24 cellular contexts compared by ENCODE assay signal in genomic region chr10:106078796-106079576, GRCh38.
DNase-seq lines count a peak whose midpoint lies in the region; ATAC-seq, FAIRE-seq and TF ChIP-seq lines count a peak whose summit lies in the region.
"Had no signal": no experiment of that assay in that cellular context is flagged by ENCODE, and none has a peak within 500 bp of the region (broad histone marks: within the 10 kb centered on the region; RNA-seq: fewer than 3 reads in every experiment).

No MANE protein-coding gene starts in this region.

- H3K9ac ChIP-seq in astrocyte (ENCODE audit: low read length): no peak overlapping the region
- H3K9ac ChIP-seq in HepG2 (ENCODE audit: insufficient read depth, low read depth, low read length): no peak overlapping the region

- BruUV-seq in MCF 10A (replicated peaks; lab: Mats Ljungman, UMichigan): no TSS peak
- no TSS peak for BruUV-seq in HepG2 (replicated peaks; lab: Mats Ljungman, UMichigan)

- intact Hi-C loops in MCF 10A (cut with micrococcal nuclease): no loop called here
- intact Hi-C loops in breast epithelium (cut with DNase I; ENCODE audit: low total_unique reads): no loop called here
- intact Hi-C loops in HepG2 (cut with micrococcal nuclease; ENCODE audit: unreplicated experiment): no loop called here

- H3K27ac Mint-ChIP-seq in MCF 10A (ENCODE audit: low read depth, unreplicated experiment): peak overlapping the region; percentile 50
- H3K27ac Mint-ChIP-seq in astrocyte (ENCODE audit: unreplicated experiment): peak overlapping the region; percentile 44
- H3K27ac Mint-ChIP-seq: activated CD8-positive, alpha-beta T cell treated with anti-CD3 and anti-CD28 coated beads, Interleukin-2, amount 10 ng/mL, durations not matched to agents 7 days and 5 days; CD4-positive, alpha-beta T cell; nephron; T-cell had no signal

- in situ Hi-C loops in HepG2 (cut with HindIII; ENCODE audit: extremely low pct_ligation_motif_present, low pct_unique_long_range_greater_than_20kb): no loop called here

- H3K4me1 ChIP-seq in breast epithelium: no peaks in the 10 kb centered on the region
- no peaks in the 10 kb centered on the region for H3K4me1 ChIP-seq in astrocyte (ENCODE audit: insufficient read depth, low read length)
- H3K4me1 ChIP-seq in HepG2 (ENCODE audit: insufficient read depth, low read length): no peaks in the 10 kb centered on the region
- H3K4me1 ChIP-seq: transverse colon had no signal

- H3K9me3 Mint-ChIP-seq in MCF 10A (ENCODE audit: unreplicated experiment): no peaks in the 10 kb centered on the region
- H3K9me3 Mint-ChIP-seq in astrocyte (ENCODE audit: unreplicated experiment): no peaks in the 10 kb centered on the region
- H3K9me3 Mint-ChIP-seq: nephron had no signal

- no peaks in the 10 kb centered on the region for H3K27me3 Mint-ChIP-seq in MCF 10A (ENCODE audit: insufficient read depth, unreplicated experiment)
- no peaks in the 10 kb centered on the region for H3K27me3 Mint-ChIP-seq in astrocyte (ENCODE audit: low read depth, unreplicated experiment)
- H3K27me3 Mint-ChIP-seq: CD4-positive, alpha-beta T cell; T-cell had no signal

- no peak overlapping the region for H3K4me3 Mint-ChIP-seq in MCF 10A (ENCODE audit: unreplicated experiment)
- H3K4me3 Mint-ChIP-seq in astrocyte (ENCODE audit: unreplicated experiment): no peak overlapping the region
- H3K4me3 Mint-ChIP-seq: activated CD8-positive, alpha-beta T cell treated with anti-CD3 and anti-CD28 coated beads, Interleukin-2, amount 10 ng/mL, durations not matched to agents 7 days and 5 days; CD4-positive, alpha-beta T cell; nephron; T-cell had no signal

- H4K20me1 ChIP-seq in astrocyte (ENCODE audit: insufficient read depth, low read length) (no peaks in the 10 kb centered on the region), HepG2 (ENCODE audit: insufficient read depth, low read length) (no peaks in the 10 kb centered on the region)

- 21% methylated on average over 10 of the region's 10 CpGs for WGBS in HepG2 (ENCODE audit: low lambda C conversion rate)

- H3K4me1 Mint-ChIP-seq in MCF 10A (ENCODE audit: insufficient read depth, unreplicated experiment) (peaks cover 17% of the 10 kb centered on the region), astrocyte (ENCODE audit: low read depth, unreplicated experiment) (peaks cover 24% of the 10 kb centered on the region)
- H3K4me1 Mint-ChIP-seq: nephron, T-cell had no signal

- CTCF ChIA-PET in MCF 10A (lab: Yijun Ruan, JAX) (interaction anchor here (0.7 to 0.9 kb wide), 2 partner anchors 13 to 199 kb away, joined by 3 read pairs; no protein-coding TSS in a partner anchor), HepG2 (lab: Yijun Ruan, JAX; ENCODE audit: low intra/inter-chr PET ratio, low total read pairs) (no interaction called here)

- no peak for FAIRE-seq in astrocyte (lab: Jason Lieb, UNC)
- no peak for FAIRE-seq in HepG2 (lab: Jason Lieb, UNC)
- FAIRE-seq: keratinocyte had no signal

- H3K36me3 Mint-ChIP-seq in MCF 10A (ENCODE audit: insufficient read depth, unreplicated experiment) (no peaks in the 10 kb centered on the region), astrocyte (ENCODE audit: low read depth, unreplicated experiment) (no peaks in the 10 kb centered on the region)
- H3K36me3 Mint-ChIP-seq: T-cell had no signal

- POLR2A ChIA-PET in MCF 10A (lab: Yijun Ruan, JAX) (no interaction called here), HepG2 (lab: Yijun Ruan, JAX) (no interaction called here)

- H3K4me2 ChIP-seq in astrocyte (ENCODE audit: low read length) (peak overlapping the region; percentile 19), HepG2 (ENCODE audit: low read depth, low read length) (no peak overlapping the region)

- ATAC-seq in HepG2 (no peak), HG03108 (IDR thresholded peaks at IDR 0.05; ENCODE audit: unreplicated experiment) (no peak)
- ATAC-seq: activated CD8-positive, alpha-beta T cell treated with anti-CD3 and anti-CD28 coated beads, Interleukin-2, amount 10 ng/mL, durations not matched to agents 7 days and 5 days; stimulated activated naive CD8-positive, alpha-beta T cell treated with anti-CD3 and anti-CD28 coated beads, Interleukin-15, Interleukin-2, amounts not matched to agents 100 U/mL and 50 U/mL, for 24 hours; T-cell had no signal

- H3K4me3 ChIP-seq in breast epithelium: no peak overlapping the region
- H3K4me3 ChIP-seq in astrocyte (ENCODE audit: insufficient read depth, low read depth, low read length): no peak overlapping the region
- no peak overlapping the region for H3K4me3 ChIP-seq in foreskin fibroblast (ENCODE audit: low read depth in 1 of 2, low read length in 2 of 2)
- no peak overlapping the region for H3K4me3 ChIP-seq in HepG2 (replicated peaks in 1 of 3; ENCODE audit: insufficient read depth in 1 of 3, low read depth in 2 of 3, low read length in 3 of 3)
- H3K4me3 ChIP-seq: transverse colon had no signal

- H3K27ac ChIP-seq in breast epithelium (no peak overlapping the region), astrocyte (ENCODE audit: low read depth, low read length) (no peak overlapping the region), HepG2 (ENCODE audit: extremely low read length, insufficient read depth, low read length) (no peak overlapping the region)
- H3K27ac ChIP-seq: 22Rv1, RWPE1, transverse colon, WERI-Rb-1 had no signal

- H3K79me2 ChIP-seq in astrocyte (ENCODE audit: insufficient read depth, low read length) (no peaks in the 10 kb centered on the region), HepG2 (ENCODE audit: insufficient read depth, low read length) (no peaks in the 10 kb centered on the region)

- TF ChIP-seq POLR2A in breast epithelium (IDR thresholded peaks at IDR 0.05) (no peak), HepG2 (IDR thresholded peaks at IDR 0.05; ENCODE audit: insufficient read depth in 1 of 2, low read depth in 2 of 2, low read length in 2 of 2) (no peak)

- H3K9me3 ChIP-seq in breast epithelium (no peaks in the 10 kb centered on the region), astrocyte (ENCODE audit: insufficient read depth, low read depth, low read length) (no peaks in the 10 kb centered on the region), HepG2 (ENCODE audit: low read length) (peaks cover 86% of the 10 kb centered on the region)
- H3K9me3 ChIP-seq: transverse colon had no signal

- TF ChIP-seq CTCF in MCF 10A (IDR thresholded peaks at IDR 0.05; ENCODE audit: unreplicated experiment): no peak
- no peak for TF ChIP-seq CTCF in breast epithelium (IDR thresholded peaks at IDR 0.05)
- TF ChIP-seq CTCF in astrocyte (IDR thresholded peaks at IDR 0.05; ENCODE audit: insufficient read depth, low read depth, low read length): no peak
- no peak for TF ChIP-seq CTCF in foreskin fibroblast (IDR thresholded peaks at IDR 0.05; ENCODE audit: low read depth, low read length)
- no peak for TF ChIP-seq CTCF in HepG2 (CRISPR knock-in tag; IDR thresholded peaks at IDR 0.05)

- no peaks in the 10 kb centered on the region for H3K36me3 ChIP-seq in breast epithelium
- H3K36me3 ChIP-seq in astrocyte (ENCODE audit: insufficient read depth, low read length): no peaks in the 10 kb centered on the region
- H3K36me3 ChIP-seq in HepG2 (replicated peaks in 1 of 2; ENCODE audit: control insufficient read depth in 1 of 2, insufficient read depth in 2 of 2, low read length in 2 of 2): no peaks in the 10 kb centered on the region
- H3K36me3 ChIP-seq: transverse colon, WERI-Rb-1 had no signal

- H2AFZ ChIP-seq in astrocyte (ENCODE audit: low read depth, low read length): no peak overlapping the region
- H2AFZ ChIP-seq in HepG2 (ENCODE audit: low read length): no peak overlapping the region

- no peak for TF ChIP-seq EP300 in HepG2 (IDR thresholded peaks at IDR 0.05; ENCODE audit: low read depth in 2 of 2, low read length in 2 of 2)
- no peak for TF ChIP-seq EP300 in HepG2 (CRISPR knock-in tag; IDR thresholded peaks at IDR 0.05; ENCODE audit: borderline replicate concordance)

- no peak for TF ChIP-seq RAD21 in HepG2 (CRISPR knock-in tag; IDR thresholded peaks at IDR 0.05)

- H3K27me3 ChIP-seq in breast epithelium: no peaks in the 10 kb centered on the region
- no peaks in the 10 kb centered on the region for H3K27me3 ChIP-seq in astrocyte (ENCODE audit: insufficient read depth, low read length)
- no peaks in the 10 kb centered on the region for H3K27me3 ChIP-seq in HepG2 (ENCODE audit: control insufficient read depth in 1 of 2, insufficient read depth in 2 of 2, low read length in 2 of 2)
- H3K27me3 ChIP-seq: transverse colon had no signal

- DNase-seq in MCF 10A (ENCODE audit: unreplicated experiment) (peak; percentile 40), breast epithelium (ENCODE audit: low spot score in 2 of 2) (no peak), astrocyte (ENCODE audit: low read depth) (peak; percentile 8), foreskin fibroblast (peak; percentile 12 to 78), HepG2 (ENCODE audit: low spot score) (no peak), DMS79 (lab: John Stamatoyannopoulos, UW) (no peak), dermis blood vessel endothelial cell (no peak)
- DNase-seq: activated CD8-positive, alpha-beta T cell treated with anti-CD3 and anti-CD28 coated beads, Interleukin-2, amount 10 ng/mL, durations not matched to agents 7 days and 5 days; CD4-positive, alpha-beta T cell; cortex of kidney; DMS53; HCEC 1CT; NCI-H1436; NCI-H2171 treated with DMSO at 0.1 percent for 48 hours; NK-92 treated with Interleukin-12 subunit alpha and Interleukin-12 subunit beta, amount 100 ng/mL, for 24 hours; stimulated activated naive CD8-positive, alpha-beta T cell treated with anti-CD3 and anti-CD28 coated beads, Interleukin-15, Interleukin-2, amounts not matched to agents 100 U/mL and 50 U/mL, for 24 hours; T-cell; transverse colon; WERI-Rb-1 had no signal

TF ChIP-seq in HepG2, 621 proteins besides CTCF, POLR2A, EP300 and RAD21:
- no peak for TF ChIP-seq ZNF18 (CRISPR knock-in tag; IDR thresholded peaks at IDR 0.05; ENCODE audit: insufficient replicate concordance)
TF ChIP-seq in HepG2: peak in this region for 0.

Comparison
In these comparisons a context has a peak if more than half of its experiments do, and no peak if none do; other contexts are left out.
1. DNase-seq: peak in MCF 10A (single experiment), astrocyte (single experiment) and foreskin fibroblast (2 of 2); none in breast epithelium (0 of 2), HepG2 (single experiment), DMS79 (single experiment) and dermis blood vessel endothelial cell (single experiment).